9 cellular contexts compared by ENCODE assay signal in the genomic region with DNA sequence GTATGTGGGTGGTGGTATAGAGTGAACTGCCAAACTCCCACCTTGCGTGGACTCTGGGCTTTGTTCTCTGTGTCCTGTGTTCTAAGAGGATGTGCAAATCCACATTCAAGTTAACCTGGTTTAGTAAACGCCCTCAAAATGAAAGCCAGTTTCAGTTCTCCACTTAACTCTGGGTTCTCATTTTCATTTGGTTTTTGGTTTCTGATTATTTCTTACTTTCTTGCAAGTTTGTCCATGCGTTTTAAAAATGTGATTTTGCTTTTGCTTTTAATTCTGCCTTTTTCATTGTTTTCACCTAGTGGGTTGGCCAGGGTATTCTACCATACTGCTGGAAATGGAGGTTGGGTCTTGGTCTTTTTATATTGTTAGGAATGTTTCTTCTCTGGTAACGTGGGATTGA. TPM values are rescaled to one million over a fixed set of nuclear protein-coding genes. Genes with fewer than 3 reads are reported as not detected.
DNase-seq lines count a peak whose midpoint lies in the region; ATAC-seq and TF ChIP-seq lines count a peak whose summit lies in the region.
"Had no signal": no experiment of that assay in that cellular context is flagged by ENCODE, and none has a peak within 500 bp of the region (broad histone marks: within the 10 kb centered on the region; RNA-seq: fewer than 3 reads in every experiment).

No MANE protein-coding gene starts in this region.

- no peak for DNase-seq in activated naive CD8-positive, alpha-beta T cell treated with anti-CD3 and anti-CD28 coated beads, Interleukin-2, amount 10 ng/mL, durations not matched to agents 7 days and 5 days
- DNase-seq in SKM-1 (lab: John Stamatoyannopoulos, UW; ENCODE audit: unreplicated experiment) (no peak), body of pancreas (no peak), COLO829 (ENCODE audit: low spot score) (no peak)
- DNase-seq: activated CD4-positive, alpha-beta T cell treated with anti-CD3 and anti-CD28 coated beads, Interleukin-2, amount 50 U/mL, for 1 hour had no signal

- H3K4me3 ChIP-seq in body of pancreas: no peak overlapping the region

- H3K9me3 Mint-ChIP-seq in activated naive CD8-positive, alpha-beta T cell treated with anti-CD3 and anti-CD28 coated beads, Interleukin-2, amount 10 ng/mL, durations not matched to agents 7 days and 5 days: peaks cover 14% of the 10 kb centered on the region

- no peak overlapping the region for H3K27ac ChIP-seq in body of pancreas

- no peaks in the 10 kb centered on the region for H3K9me3 ChIP-seq in body of pancreas

- intact Hi-C loops in body of pancreas (cut with DNase I): no loop called here

- peaks cover 31% of the 10 kb centered on the region for H3K4me1 Mint-ChIP-seq in activated naive CD8-positive, alpha-beta T cell treated with anti-CD3 and anti-CD28 coated beads, Interleukin-2, amount 10 ng/mL, durations not matched to agents 7 days and 5 days

- POLR2A ChIA-PET in activated naive CD8-positive, alpha-beta T cell treated with anti-CD3 and anti-CD28 coated beads, Interleukin-2, amount 10 ng/mL, durations not matched to agents 7 days and 5 days (lab: Charles Lee): no interaction called here

- no peak for TF ChIP-seq POLR2A in body of pancreas (IDR thresholded peaks at IDR 0.05)

- 75 to 84% methylated on average over 4 of the region's 4 CpGs for WGBS in body of pancreas, 2 donors

- no peaks in the 10 kb centered on the region for H3K27me3 Mint-ChIP-seq in activated naive CD8-positive, alpha-beta T cell treated with anti-CD3 and anti-CD28 coated beads, Interleukin-2, amount 10 ng/mL, durations not matched to agents 7 days and 5 days

- no peak for TF ChIP-seq CTCF in body of pancreas (IDR thresholded peaks at IDR 0.05)

- ATAC-seq in GM18870 (IDR thresholded peaks at IDR 0.05; ENCODE audit: unreplicated experiment) (peak; percentile 95), GM21447 (IDR thresholded peaks at IDR 0.05; ENCODE audit: unreplicated experiment) (peak; percentile 95), HG03139 (IDR thresholded peaks at IDR 0.05; ENCODE audit: unreplicated experiment) (peak; percentile 88), body of pancreas (no peak)
- peak; percentile 54 for ATAC-seq in activated naive CD8-positive, alpha-beta T cell treated with anti-CD3 and anti-CD28 coated beads, Interleukin-2, amount 10 ng/mL, durations not matched to agents 7 days and 5 days (ENCODE audit: low read depth)
- ATAC-seq: Panc1 had no signal

- no peak overlapping the region for H3K27ac Mint-ChIP-seq in activated naive CD8-positive, alpha-beta T cell treated with anti-CD3 and anti-CD28 coated beads, Interleukin-2, amount 10 ng/mL, durations not matched to agents 7 days and 5 days

- H3K36me3 ChIP-seq in body of pancreas (replicated peaks in 1 of 2; ENCODE audit: insufficient read depth in 1 of 2, low read depth in 2 of 2): no peaks in the 10 kb centered on the region

- H3K4me3 Mint-ChIP-seq in activated naive CD8-positive, alpha-beta T cell treated with anti-CD3 and anti-CD28 coated beads, Interleukin-2, amount 10 ng/mL, durations not matched to agents 7 days and 5 days: peak overlapping the region; percentile 38

- H3K4me1 ChIP-seq in body of pancreas: peaks cover 8% of the 10 kb centered on the region

- peaks cover 33% of the 10 kb centered on the region for H3K36me3 Mint-ChIP-seq in activated naive CD8-positive, alpha-beta T cell treated with anti-CD3 and anti-CD28 coated beads, Interleukin-2, amount 10 ng/mL, durations not matched to agents 7 days and 5 days

- no peaks in the 10 kb centered on the region for H3K27me3 ChIP-seq in body of pancreas

RNA-seq across cellular contexts. Expression of gene GALNT10, which starts 38.2 kb away (rescaled TPM):
- 10 to 100 TPM; 34.6 to 36.0 TPM for total RNA-seq in activated naive CD8-positive, alpha-beta T cell treated with anti-CD3 and anti-CD28 coated beads, Interleukin-2, amount 10 ng/mL, durations not matched to agents 7 days and 5 days
- total RNA-seq in body of pancreas: 10 to 100 TPM; 11.5 to 19.5 TPM
